In the genomic region with DNA sequence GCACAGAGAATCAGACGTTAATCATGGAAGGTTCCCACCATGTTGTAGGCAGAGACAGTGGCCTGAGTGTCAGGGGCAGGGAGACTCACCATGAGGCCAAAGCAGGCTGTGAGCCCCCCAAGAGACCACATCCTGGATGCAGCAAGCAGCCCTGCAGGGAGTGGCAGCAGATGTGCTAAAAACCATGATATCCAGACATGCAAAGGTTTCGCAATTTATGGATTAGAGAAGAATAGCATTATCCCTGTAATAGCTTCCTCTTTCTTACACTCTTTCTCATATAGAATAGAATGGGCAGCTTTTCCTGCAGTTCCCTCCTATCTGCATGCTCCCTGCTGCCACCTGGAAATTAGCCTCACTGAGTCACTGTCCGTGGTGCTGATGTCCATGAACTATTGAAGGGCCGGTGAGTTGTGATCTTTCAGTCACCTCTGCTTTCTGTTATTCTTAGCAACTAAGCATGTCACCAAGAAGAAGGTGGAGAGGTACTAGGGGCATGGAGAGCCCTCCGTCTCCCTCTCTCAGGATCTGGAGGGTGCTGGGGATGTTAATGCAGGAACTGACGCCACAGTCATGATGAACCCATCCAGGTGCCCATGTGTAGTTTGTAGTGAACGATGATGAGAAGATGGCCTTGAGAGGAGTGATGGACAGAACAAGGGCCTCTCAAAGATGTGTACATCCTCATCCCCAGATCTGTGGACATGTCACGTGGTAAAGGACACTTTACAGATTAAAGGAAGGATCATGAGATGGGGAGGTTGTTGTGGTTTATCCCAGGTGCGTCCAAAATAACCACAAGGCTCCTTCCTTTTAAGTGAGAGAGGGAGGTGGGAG, we compare ENCODE assay signal across 9 cellular contexts. TPM values are rescaled to one million over a fixed set of nuclear protein-coding genes. Genes with fewer than 3 reads are reported as not detected.
DNase-seq lines count a peak whose midpoint lies in the region; ATAC-seq lines count a peak whose summit lies in the region.
"Had no signal": no experiment of that assay in that cellular context is flagged by ENCODE, and none has a peak within 500 bp of the region (broad histone marks: within the 10 kb centered on the region; RNA-seq: fewer than 3 reads in every experiment).

No MANE protein-coding gene starts in this region.

- ATAC-seq in HG03469 (IDR thresholded peaks at IDR 0.05; ENCODE audit: unreplicated experiment) = no peak
- no peak for ATAC-seq in GM21367 (IDR thresholded peaks at IDR 0.05; ENCODE audit: unreplicated experiment)

- DNase-seq in AG08395 (ENCODE audit: low spot score) (peak; percentile 21), HK-2 (ENCODE audit: unreplicated experiment) (peak; percentile 25), SK-MEL-5 (ENCODE audit: low read depth, low spot score) (peak; percentile 18), glomerular visceral epithelial cell (ENCODE audit: extremely low spot score) (peak; percentile 16), GM19240 (ENCODE audit: insufficient read length, low spot score) (no peak), NCI-H1105 treated with DMSO at 0.1 percent for 48 hours (lab: John Stamatoyannopoulos, UW) (no peak)
- DNase-seq: stimulated activated CD4-positive, alpha-beta T cell treated with anti-CD3 and anti-CD28 coated beads, Interleukin-12 subunit alpha, Interleukin-12 subunit beta, amount 100 ng/mL, for 4 hours had no signal

- in situ Hi-C loops in SK-MEL-5 (cut with HindIII; ENCODE audit: low pct_unique_long_range_greater_than_20kb, low sequenced_read_pairs) = no loop called here

RNA-seq across cellular contexts. Expression of a gene that starts 9.9 kb away (rescaled TPM):
- total RNA-seq in SK-MEL-5 (2014; rRNA removed; shearing (Covaris generic)) = not detected in 2 replicates
- polyA plus RNA-seq in SK-MEL-5 (2015; cell fraction: cytosol; rRNA removed) = not detected in 2 replicates
- polyA plus RNA-seq in SK-MEL-5 (2015; cell fraction: nucleus; rRNA removed) = not detected in 2 replicates

RNA-seq across cellular contexts. Expression of a gene that starts 41.0 kb away (rescaled TPM):
- total RNA-seq in SK-MEL-5 (2014; rRNA removed; shearing (Covaris generic)) = 0.21 TPM in 1 of 2 replicates, not detected in the other
- polyA plus RNA-seq in SK-MEL-5 (2015; cell fraction: cytosol; rRNA removed) = 0.06 TPM in 1 of 2 replicates, not detected in the other
- not detected in 2 replicates for polyA plus RNA-seq in SK-MEL-5 (2015; cell fraction: nucleus; rRNA removed)

Comparison
In these comparisons a context has a peak if more than half of its experiments do, and no peak if none do; other contexts are left out.
1. DNase-seq: peak in AG08395 (single experiment), HK-2 (single experiment), SK-MEL-5 (single experiment) and glomerular visceral epithelial cell (single experiment); none in GM19240 (single experiment) and NCI-H1105 treated with DMSO at 0.1 percent for 48 hours (single experiment).